ENCODE assay signal across 1 cellular context in the genomic region with DNA sequence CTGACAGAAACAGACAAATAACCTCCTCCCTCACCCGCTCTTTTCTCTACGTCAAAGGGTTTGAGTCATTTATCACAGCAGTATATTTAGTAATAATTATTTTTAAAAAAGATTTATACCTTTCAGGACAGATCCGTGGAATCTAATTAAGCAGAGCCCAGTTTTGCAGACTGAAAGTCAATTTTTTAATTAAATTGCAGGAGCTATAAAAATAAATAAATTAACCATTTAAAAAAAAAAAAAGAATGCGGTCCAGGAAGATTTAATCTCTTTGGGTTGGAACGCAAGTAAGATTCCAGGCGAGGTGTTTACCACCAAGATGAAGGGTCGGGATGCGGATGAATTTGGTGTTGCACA.
TF ChIP-seq lines count a peak whose summit lies in the region.

No MANE protein-coding gene starts in this region.

TF ChIP-seq in A549, 52 proteins besides CTCF, POLR2A, EP300 and RAD21 (continued from another document):
- TF ChIP-seq, protein P1, sequence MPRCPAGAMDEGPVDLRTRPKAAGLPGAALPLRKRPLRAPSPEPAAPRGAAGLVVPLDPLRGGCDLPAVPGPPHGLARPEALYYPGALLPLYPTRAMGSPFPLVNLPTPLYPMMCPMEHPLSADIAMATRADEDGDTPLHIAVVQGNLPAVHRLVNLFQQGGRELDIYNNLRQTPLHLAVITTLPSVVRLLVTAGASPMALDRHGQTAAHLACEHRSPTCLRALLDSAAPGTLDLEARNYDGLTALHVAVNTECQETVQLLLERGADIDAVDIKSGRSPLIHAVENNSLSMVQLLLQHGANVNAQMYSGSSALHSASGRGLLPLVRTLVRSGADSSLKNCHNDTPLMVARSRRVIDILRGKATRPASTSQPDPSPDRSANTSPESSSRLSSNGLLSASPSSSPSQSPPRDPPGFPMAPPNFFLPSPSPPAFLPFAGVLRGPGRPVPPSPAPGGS (IDR thresholded peaks at IDR 0.05): no peak
- TF ChIP-seq GATA3 (IDR thresholded peaks at IDR 0.05; ENCODE audit: borderline replicate concordance): no peak
- no peak for TF ChIP-seq CBX8 (IDR thresholded peaks at IDR 0.05)
- TF ChIP-seq, protein P2, sequence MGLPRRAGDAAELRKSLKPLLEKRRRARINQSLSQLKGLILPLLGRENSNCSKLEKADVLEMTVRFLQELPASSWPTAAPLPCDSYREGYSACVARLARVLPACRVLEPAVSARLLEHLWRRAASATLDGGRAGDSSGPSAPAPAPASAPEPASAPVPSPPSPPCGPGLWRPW (IDR thresholded peaks at IDR 0.05): no peak
- TF ChIP-seq, protein P3, sequence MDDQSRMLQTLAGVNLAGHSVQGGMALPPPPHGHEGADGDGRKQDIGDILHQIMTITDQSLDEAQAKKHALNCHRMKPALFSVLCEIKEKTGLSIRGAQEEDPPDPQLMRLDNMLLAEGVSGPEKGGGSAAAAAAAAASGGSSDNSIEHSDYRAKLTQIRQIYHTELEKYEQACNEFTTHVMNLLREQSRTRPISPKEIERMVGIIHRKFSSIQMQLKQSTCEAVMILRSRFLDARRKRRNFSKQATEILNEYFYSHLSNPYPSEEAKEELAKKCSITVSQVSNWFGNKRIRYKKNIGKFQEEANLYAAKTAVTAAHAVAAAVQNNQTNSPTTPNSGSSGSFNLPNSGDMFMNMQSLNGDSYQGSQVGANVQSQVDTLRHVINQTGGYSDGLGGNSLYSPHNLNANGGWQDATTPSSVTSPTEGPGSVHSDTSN (IDR thresholded peaks at IDR 0.05): no peak
- TF ChIP-seq, protein P4, sequence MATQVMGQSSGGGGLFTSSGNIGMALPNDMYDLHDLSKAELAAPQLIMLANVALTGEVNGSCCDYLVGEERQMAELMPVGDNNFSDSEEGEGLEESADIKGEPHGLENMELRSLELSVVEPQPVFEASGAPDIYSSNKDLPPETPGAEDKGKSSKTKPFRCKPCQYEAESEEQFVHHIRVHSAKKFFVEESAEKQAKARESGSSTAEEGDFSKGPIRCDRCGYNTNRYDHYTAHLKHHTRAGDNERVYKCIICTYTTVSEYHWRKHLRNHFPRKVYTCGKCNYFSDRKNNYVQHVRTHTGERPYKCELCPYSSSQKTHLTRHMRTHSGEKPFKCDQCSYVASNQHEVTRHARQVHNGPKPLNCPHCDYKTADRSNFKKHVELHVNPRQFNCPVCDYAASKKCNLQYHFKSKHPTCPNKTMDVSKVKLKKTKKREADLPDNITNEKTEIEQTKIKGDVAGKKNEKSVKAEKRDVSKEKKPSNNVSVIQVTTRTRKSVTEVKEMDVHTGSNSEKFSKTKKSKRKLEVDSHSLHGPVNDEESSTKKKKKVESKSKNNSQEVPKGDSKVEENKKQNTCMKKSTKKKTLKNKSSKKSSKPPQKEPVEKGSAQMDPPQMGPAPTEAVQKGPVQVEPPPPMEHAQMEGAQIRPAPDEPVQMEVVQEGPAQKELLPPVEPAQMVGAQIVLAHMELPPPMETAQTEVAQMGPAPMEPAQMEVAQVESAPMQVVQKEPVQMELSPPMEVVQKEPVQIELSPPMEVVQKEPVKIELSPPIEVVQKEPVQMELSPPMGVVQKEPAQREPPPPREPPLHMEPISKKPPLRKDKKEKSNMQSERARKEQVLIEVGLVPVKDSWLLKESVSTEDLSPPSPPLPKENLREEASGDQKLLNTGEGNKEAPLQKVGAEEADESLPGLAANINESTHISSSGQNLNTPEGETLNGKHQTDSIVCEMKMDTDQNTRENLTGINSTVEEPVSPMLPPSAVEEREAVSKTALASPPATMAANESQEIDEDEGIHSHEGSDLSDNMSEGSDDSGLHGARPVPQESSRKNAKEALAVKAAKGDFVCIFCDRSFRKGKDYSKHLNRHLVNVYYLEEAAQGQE (IDR thresholded peaks at IDR 0.05): no peak
- no peak for TF ChIP-seq HOXA7 (CRISPR knock-in tag; IDR thresholded peaks at IDR 0.05)
- no peak for TF ChIP-seq RCOR1 (IDR thresholded peaks at IDR 0.05; ENCODE audit: low read depth, low read length)
- TF ChIP-seq ZC3H11A (IDR thresholded peaks at IDR 0.05): no peak
- no peak for TF ChIP-seq TFCP2L1 (CRISPR knock-in tag; IDR thresholded peaks at IDR 0.05)
- no peak for TF ChIP-seq EHMT2 (IDR thresholded peaks at IDR 0.05; ENCODE audit: low read depth)
